In the genomic region with DNA sequence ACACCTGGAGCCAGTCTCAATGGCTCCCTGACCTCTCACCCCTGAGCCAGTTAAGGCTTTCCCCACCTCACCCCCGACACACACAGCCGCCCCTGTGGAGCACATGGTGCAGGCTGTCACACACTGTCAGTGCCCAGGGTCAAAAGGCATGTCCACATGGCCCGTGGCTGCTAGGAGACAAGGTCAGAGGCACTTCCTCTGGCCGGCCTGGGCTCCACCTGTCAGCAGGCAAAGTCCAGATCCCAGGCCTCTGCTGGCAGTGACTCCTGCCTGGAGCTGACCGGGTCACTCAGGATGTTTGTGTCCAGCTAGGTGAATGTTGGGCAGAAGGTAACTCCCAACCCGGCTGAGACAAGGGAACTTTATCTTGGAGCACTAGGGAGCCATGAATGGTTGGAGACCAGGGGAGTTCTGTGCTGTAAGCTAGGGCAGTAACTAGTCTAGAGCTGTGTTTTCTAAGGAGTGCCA, we compare ENCODE assay signal across 14 cellular contexts. TPM values are rescaled to one million over a fixed set of nuclear protein-coding genes. Genes with fewer than 3 reads are reported as not detected.
DNase-seq lines count a peak whose midpoint lies in the region; ATAC-seq and TF ChIP-seq lines count a peak whose summit lies in the region.
"Had no signal": no experiment of that assay in that cellular context is flagged by ENCODE, and none has a peak within 500 bp of the region (broad histone marks: within the 10 kb centered on the region; RNA-seq: fewer than 3 reads in every experiment).

No MANE protein-coding gene starts in this region.

- H3K27me3 ChIP-seq in colonic mucosa (no peaks in the 10 kb centered on the region), muscle layer of duodenum (ENCODE audit: low read depth, low read length) (no peaks in the 10 kb centered on the region), uterus (no peaks in the 10 kb centered on the region)
- H3K27me3 ChIP-seq: tibial artery had no signal

- H3K36me3 ChIP-seq in colonic mucosa (no peaks in the 10 kb centered on the region), muscle layer of duodenum (ENCODE audit: control insufficient read depth in 1 of 2, insufficient read depth in 2 of 2, low read length in 2 of 2) (no peaks in the 10 kb centered on the region), uterus (no peaks in the 10 kb centered on the region)

- H3K27ac ChIP-seq in colonic mucosa (no peak overlapping the region), muscle layer of duodenum (ENCODE audit: low read length) (peak overlapping the region; percentile 45), uterus (peak overlapping the region; percentile 28 to 48)
- H3K27ac ChIP-seq: GM23248, tibial artery had no signal

- H3K9me3 Mint-ChIP-seq in activated naive CD8-positive, alpha-beta T cell treated with anti-CD3 and anti-CD28 coated beads for 36 hours, result no peaks in the 10 kb centered on the region
- no peaks in the 10 kb centered on the region for H3K9me3 Mint-ChIP-seq in activated naive CD8-positive, alpha-beta T cell treated with anti-CD3 and anti-CD28 coated beads, Interleukin-2, amount 50 U/mL, for 24 hours
- H3K9me3 Mint-ChIP-seq: naive B cell had no signal

- peaks cover 2% of the 10 kb centered on the region for H3K27me3 Mint-ChIP-seq in activated naive CD8-positive, alpha-beta T cell treated with anti-CD3 and anti-CD28 coated beads for 36 hours
- H3K27me3 Mint-ChIP-seq in activated naive CD8-positive, alpha-beta T cell treated with anti-CD3 and anti-CD28 coated beads, Interleukin-2, amount 50 U/mL, for 24 hours, result no peaks in the 10 kb centered on the region
- H3K27me3 Mint-ChIP-seq: naive B cell had no signal

- peak overlapping the region in 1 of 2 donors; percentile 26 for H3K9ac ChIP-seq in colonic mucosa (ENCODE audit: low read depth in 2 of 2, low read length in 2 of 2)
- H3K9ac ChIP-seq: GM23248 had no signal

- H3K4me1 ChIP-seq in colonic mucosa (peaks cover 9% of the 10 kb centered on the region), muscle layer of duodenum (ENCODE audit: control insufficient read depth in 1 of 2, insufficient read depth in 2 of 2, low read length in 2 of 2) (peaks cover 23 to 67% of the 10 kb centered on the region in 2 donors), uterus (peaks cover 0 to 15% of the 10 kb centered on the region in 2 donors)

- peaks cover 48% of the 10 kb centered on the region for H3K36me3 Mint-ChIP-seq in activated naive CD8-positive, alpha-beta T cell treated with anti-CD3 and anti-CD28 coated beads for 36 hours
- H3K36me3 Mint-ChIP-seq in activated naive CD8-positive, alpha-beta T cell treated with anti-CD3 and anti-CD28 coated beads, Interleukin-2, amount 50 U/mL, for 24 hours (ENCODE audit: low read depth), result peaks cover 27% of the 10 kb centered on the region
- H3K36me3 Mint-ChIP-seq: naive B cell had no signal

- DNase-seq in activated naive CD8-positive, alpha-beta T cell treated with anti-CD3 and anti-CD28 coated beads for 36 hours, result no peak
- no peak for DNase-seq in activated naive CD8-positive, alpha-beta T cell treated with anti-CD3 and anti-CD28 coated beads, Interleukin-2, amount 50 U/mL, for 24 hours
- peak; percentile 57 for DNase-seq in colonic mucosa
- DNase-seq in uterus, result no peak
- no peak for DNase-seq in GOT3 (lab: John Stamatoyannopoulos, UW)
- DNase-seq: activated gamma-delta T cell, DMS79 treated with DMSO at 0.1 percent for 48 hours, GM23248, naive B cell, tibial artery had no signal

- no peak for ATAC-seq in activated naive CD8-positive, alpha-beta T cell treated with anti-CD3 and anti-CD28 coated beads, Interleukin-2, amount 50 U/mL, for 24 hours
- ATAC-seq in HG02973 (IDR thresholded peaks at IDR 0.05; ENCODE audit: unreplicated experiment), result no peak
- ATAC-seq in HG02571 (IDR thresholded peaks at IDR 0.05; ENCODE audit: unreplicated experiment), result no peak

- intact Hi-C loops in colonic mucosa (cut with DNase I) (no loop called here), uterus (cut with DNase I; ENCODE audit: low total_unique reads) (no loop called here)

- TF ChIP-seq CTCF in colonic mucosa (IDR thresholded peaks at IDR 0.05), result no peak
- TF ChIP-seq CTCF in uterus (IDR thresholded peaks at IDR 0.05), result no peak

- H3K4me1 Mint-ChIP-seq in activated naive CD8-positive, alpha-beta T cell treated with anti-CD3 and anti-CD28 coated beads for 36 hours, result peaks cover 67% of the 10 kb centered on the region
- peaks cover 58% of the 10 kb centered on the region for H3K4me1 Mint-ChIP-seq in activated naive CD8-positive, alpha-beta T cell treated with anti-CD3 and anti-CD28 coated beads, Interleukin-2, amount 50 U/mL, for 24 hours

- H3K4me3 ChIP-seq in colonic mucosa (no peak overlapping the region), muscle layer of duodenum (ENCODE audit: low read depth in 1 of 2, low read length in 2 of 2) (no peak overlapping the region), uterus (no peak overlapping the region)
- H3K4me3 ChIP-seq: coronary artery, GM23248, tibial artery had no signal

- H3K4me3 Mint-ChIP-seq in activated naive CD8-positive, alpha-beta T cell treated with anti-CD3 and anti-CD28 coated beads for 36 hours, result peak overlapping the region; percentile 4
- H3K4me3 Mint-ChIP-seq in activated naive CD8-positive, alpha-beta T cell treated with anti-CD3 and anti-CD28 coated beads, Interleukin-2, amount 50 U/mL, for 24 hours, result no peak overlapping the region

- no peak overlapping the region for H3K27ac Mint-ChIP-seq in activated naive CD8-positive, alpha-beta T cell treated with anti-CD3 and anti-CD28 coated beads for 36 hours
- H3K27ac Mint-ChIP-seq in activated naive CD8-positive, alpha-beta T cell treated with anti-CD3 and anti-CD28 coated beads, Interleukin-2, amount 50 U/mL, for 24 hours, result no peak overlapping the region

- no peak for TF ChIP-seq POLR2A in uterus (IDR thresholded peaks at IDR 0.05)

- no peaks in the 10 kb centered on the region for H3K9me3 ChIP-seq in colonic mucosa
- no peaks in the 10 kb centered on the region for H3K9me3 ChIP-seq in muscle layer of duodenum (ENCODE audit: control insufficient read depth in 1 of 2, low read length in 2 of 2)
- no peaks in the 10 kb centered on the region for H3K9me3 ChIP-seq in uterus
- H3K9me3 ChIP-seq: tibial artery had no signal

RNA-seq across cellular contexts. Expression of a gene that starts 6.0 kb away (rescaled TPM):
- 100 to 1,000 TPM; 123 to 131 TPM for total RNA-seq in activated naive CD8-positive, alpha-beta T cell treated with anti-CD3 and anti-CD28 coated beads for 36 hours
- 100 to 1,000 TPM; 170 to 174 TPM for total RNA-seq in colonic mucosa
- total RNA-seq in uterus, result 10 to 100 TPM; 24.8 to 94.6 (median 31.5) TPM
